ENCODE assay signal across 1 cellular context in genomic region chr3:32568953-32569352, GRCh38.
TF ChIP-seq lines count a peak whose summit lies in the region.

No MANE protein-coding gene starts in this region.

TF ChIP-seq in WTC11, 78 proteins besides CTCF, POLR2A, EP300 and RAD21 (continued from another document):
- TF ChIP-seq ZNF512 (CRISPR knock-in tag; IDR thresholded peaks at IDR 0.05; ENCODE audit: borderline replicate concordance) (no peak), CREM (CRISPR knock-in tag; IDR thresholded peaks at IDR 0.05) (no peak), ZNF425 (CRISPR knock-in tag; conservative IDR thresholded peaks at IDR 0.05) (no peak), USF1 (CRISPR knock-in tag; IDR thresholded peaks at IDR 0.05) (no peak), MLX (CRISPR knock-in tag; IDR thresholded peaks at IDR 0.05) (no peak), JUN (CRISPR knock-in tag; IDR thresholded peaks at IDR 0.05) (no peak), PREB (CRISPR knock-in tag; IDR thresholded peaks at IDR 0.05; ENCODE audit: borderline replicate concordance) (no peak), FOXJ3 (CRISPR knock-in tag; IDR thresholded peaks at IDR 0.05; ENCODE audit: borderline replicate concordance) (no peak), EMX1 (CRISPR knock-in tag; IDR thresholded peaks at IDR 0.05) (no peak), ATF1 (CRISPR knock-in tag; IDR thresholded peaks at IDR 0.05) (no peak), TCF7 (CRISPR knock-in tag; IDR thresholded peaks at IDR 0.05; ENCODE audit: low read depth) (no peak)
TF ChIP-seq in WTC11: peak in this region for 0.
